Comparison of ENCODE assay signal across 1 cellular context in the genomic region with DNA sequence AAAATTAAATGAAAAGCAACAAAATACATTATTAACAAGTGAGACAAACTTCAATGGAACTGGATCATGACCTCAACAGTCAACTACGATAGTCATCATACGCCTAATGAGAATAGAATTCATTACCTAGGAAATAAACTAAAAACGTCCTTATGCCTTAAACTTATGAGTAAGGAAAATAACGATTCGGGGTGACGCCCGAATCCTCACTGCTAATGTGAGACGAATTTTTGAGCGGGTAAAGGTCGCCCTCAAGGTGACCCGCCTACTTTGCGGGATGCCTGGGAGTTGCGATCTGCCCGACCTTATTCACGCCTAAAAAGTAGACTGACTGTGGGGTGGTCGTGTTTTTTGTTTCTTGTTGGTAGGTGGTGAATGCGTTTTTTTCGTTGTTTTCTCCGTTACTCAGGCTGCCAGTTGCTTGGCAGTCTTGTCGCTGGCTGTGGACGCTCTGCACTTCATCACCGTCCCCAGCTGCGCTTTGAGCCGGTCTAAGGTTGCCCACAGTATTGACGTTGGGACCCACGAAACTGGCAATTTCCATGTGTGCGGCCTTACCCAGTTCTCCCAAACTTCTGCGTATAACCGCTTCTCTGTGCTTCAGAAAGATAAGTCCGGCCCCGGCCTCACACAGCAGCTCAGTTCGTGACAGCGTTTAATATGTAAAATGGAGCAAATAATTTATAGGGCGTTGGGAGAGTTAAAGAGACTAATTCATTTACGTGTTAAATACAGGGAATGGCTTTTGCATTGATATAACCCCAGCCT.
A peak's percentile ranks its signal among the peaks of the same experiment; 100 is the strongest.
TF ChIP-seq lines count a peak whose summit lies in the region.

No MANE protein-coding gene starts in this region.

TF ChIP-seq in HepG2, 621 proteins besides CTCF, POLR2A, EP300 and RAD21 (continued from another document and continues in another):
- peak; percentile 95 for TF ChIP-seq SOX13 (IDR thresholded peaks at IDR 0.05)
- TF ChIP-seq SOX13 (CRISPR knock-in tag; conservative IDR thresholded peaks at IDR 0.05 in 1 of 2, IDR thresholded peaks at IDR 0.05 in 1 of 2) = peak; percentile 65 to 97
- no peak for TF ChIP-seq ZNF83 (CRISPR knock-in tag; IDR thresholded peaks at IDR 0.05; ENCODE audit: borderline replicate concordance)
- peak; percentile 91 for TF ChIP-seq NFKBIZ (CRISPR knock-in tag; IDR thresholded peaks at IDR 0.05)
- TF ChIP-seq ZNF766 (CRISPR knock-in tag; IDR thresholded peaks at IDR 0.05; ENCODE audit: borderline replicate concordance) = peak; percentile 95; the same call in 1 of the 2 replicates
- TF ChIP-seq, protein P1, sequence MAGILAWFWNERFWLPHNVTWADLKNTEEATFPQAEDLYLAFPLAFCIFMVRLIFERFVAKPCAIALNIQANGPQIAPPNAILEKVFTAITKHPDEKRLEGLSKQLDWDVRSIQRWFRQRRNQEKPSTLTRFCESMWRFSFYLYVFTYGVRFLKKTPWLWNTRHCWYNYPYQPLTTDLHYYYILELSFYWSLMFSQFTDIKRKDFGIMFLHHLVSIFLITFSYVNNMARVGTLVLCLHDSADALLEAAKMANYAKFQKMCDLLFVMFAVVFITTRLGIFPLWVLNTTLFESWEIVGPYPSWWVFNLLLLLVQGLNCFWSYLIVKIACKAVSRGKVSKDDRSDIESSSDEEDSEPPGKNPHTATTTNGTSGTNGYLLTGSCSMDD (CRISPR knock-in tag; IDR thresholded peaks at IDR 0.05) = no peak
- TF ChIP-seq, protein P2, sequence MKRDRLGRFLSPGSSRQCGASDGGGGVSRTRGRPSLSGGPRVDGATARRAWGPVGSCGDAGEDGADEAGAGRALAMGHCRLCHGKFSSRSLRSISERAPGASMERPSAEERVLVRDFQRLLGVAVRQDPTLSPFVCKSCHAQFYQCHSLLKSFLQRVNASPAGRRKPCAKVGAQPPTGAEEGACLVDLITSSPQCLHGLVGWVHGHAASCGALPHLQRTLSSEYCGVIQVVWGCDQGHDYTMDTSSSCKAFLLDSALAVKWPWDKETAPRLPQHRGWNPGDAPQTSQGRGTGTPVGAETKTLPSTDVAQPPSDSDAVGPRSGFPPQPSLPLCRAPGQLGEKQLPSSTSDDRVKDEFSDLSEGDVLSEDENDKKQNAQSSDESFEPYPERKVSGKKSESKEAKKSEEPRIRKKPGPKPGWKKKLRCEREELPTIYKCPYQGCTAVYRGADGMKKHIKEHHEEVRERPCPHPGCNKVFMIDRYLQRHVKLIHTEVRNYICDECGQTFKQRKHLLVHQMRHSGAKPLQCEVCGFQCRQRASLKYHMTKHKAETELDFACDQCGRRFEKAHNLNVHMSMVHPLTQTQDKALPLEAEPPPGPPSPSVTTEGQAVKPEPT (CRISPR knock-in tag; IDR thresholded peaks at IDR 0.05; ENCODE audit: low read depth) = peak; percentile 87
- no peak for TF ChIP-seq SP2 (CRISPR knock-in tag; IDR thresholded peaks at IDR 0.05)
- TF ChIP-seq, protein P3, sequence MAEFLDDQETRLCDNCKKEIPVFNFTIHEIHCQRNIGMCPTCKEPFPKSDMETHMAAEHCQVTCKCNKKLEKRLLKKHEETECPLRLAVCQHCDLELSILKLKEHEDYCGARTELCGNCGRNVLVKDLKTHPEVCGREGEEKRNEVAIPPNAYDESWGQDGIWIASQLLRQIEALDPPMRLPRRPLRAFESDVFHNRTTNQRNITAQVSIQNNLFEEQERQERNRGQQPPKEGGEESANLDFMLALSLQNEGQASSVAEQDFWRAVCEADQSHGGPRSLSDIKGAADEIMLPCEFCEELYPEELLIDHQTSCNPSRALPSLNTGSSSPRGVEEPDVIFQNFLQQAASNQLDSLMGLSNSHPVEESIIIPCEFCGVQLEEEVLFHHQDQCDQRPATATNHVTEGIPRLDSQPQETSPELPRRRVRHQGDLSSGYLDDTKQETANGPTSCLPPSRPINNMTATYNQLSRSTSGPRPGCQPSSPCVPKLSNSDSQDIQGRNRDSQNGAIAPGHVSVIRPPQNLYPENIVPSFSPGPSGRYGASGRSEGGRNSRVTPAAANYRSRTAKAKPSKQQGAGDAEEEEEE (CRISPR knock-in tag; IDR thresholded peaks at IDR 0.05; ENCODE audit: borderline replicate concordance) = no peak
- TF ChIP-seq NBN (conservative IDR thresholded peaks at IDR 0.05) = no peak
- TF ChIP-seq NR2F6 (IDR thresholded peaks at IDR 0.05) = peak; percentile 76
- peak; percentile 77 for TF ChIP-seq NR2F6 (CRISPR knock-in tag; IDR thresholded peaks at IDR 0.05)
- TF ChIP-seq, protein P4, sequence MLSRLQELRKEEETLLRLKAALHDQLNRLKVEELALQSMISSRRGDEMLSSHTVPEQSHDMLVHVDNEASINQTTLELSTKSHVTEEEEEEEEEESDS (CRISPR knock-in tag; IDR thresholded peaks at IDR 0.05; ENCODE audit: borderline replicate concordance) = peak; percentile 100
- no peak for TF ChIP-seq NFIB (CRISPR knock-in tag; IDR thresholded peaks at IDR 0.05; ENCODE audit: borderline replicate concordance)
- TF ChIP-seq BRCA1 (CRISPR knock-in tag; IDR thresholded peaks at IDR 0.05) = no peak
- TF ChIP-seq, protein P5, sequence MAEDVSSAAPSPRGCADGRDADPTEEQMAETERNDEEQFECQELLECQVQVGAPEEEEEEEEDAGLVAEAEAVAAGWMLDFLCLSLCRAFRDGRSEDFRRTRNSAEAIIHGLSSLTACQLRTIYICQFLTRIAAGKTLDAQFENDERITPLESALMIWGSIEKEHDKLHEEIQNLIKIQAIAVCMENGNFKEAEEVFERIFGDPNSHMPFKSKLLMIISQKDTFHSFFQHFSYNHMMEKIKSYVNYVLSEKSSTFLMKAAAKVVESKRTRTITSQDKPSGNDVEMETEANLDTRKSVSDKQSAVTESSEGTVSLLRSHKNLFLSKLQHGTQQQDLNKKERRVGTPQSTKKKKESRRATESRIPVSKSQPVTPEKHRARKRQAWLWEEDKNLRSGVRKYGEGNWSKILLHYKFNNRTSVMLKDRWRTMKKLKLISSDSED (CRISPR knock-in tag; IDR thresholded peaks at IDR 0.05) = no peak
- no peak; the same call in 1 of the 2 replicates for TF ChIP-seq ZNF44 (CRISPR knock-in tag; IDR thresholded peaks at IDR 0.05)
- TF ChIP-seq, protein P6, sequence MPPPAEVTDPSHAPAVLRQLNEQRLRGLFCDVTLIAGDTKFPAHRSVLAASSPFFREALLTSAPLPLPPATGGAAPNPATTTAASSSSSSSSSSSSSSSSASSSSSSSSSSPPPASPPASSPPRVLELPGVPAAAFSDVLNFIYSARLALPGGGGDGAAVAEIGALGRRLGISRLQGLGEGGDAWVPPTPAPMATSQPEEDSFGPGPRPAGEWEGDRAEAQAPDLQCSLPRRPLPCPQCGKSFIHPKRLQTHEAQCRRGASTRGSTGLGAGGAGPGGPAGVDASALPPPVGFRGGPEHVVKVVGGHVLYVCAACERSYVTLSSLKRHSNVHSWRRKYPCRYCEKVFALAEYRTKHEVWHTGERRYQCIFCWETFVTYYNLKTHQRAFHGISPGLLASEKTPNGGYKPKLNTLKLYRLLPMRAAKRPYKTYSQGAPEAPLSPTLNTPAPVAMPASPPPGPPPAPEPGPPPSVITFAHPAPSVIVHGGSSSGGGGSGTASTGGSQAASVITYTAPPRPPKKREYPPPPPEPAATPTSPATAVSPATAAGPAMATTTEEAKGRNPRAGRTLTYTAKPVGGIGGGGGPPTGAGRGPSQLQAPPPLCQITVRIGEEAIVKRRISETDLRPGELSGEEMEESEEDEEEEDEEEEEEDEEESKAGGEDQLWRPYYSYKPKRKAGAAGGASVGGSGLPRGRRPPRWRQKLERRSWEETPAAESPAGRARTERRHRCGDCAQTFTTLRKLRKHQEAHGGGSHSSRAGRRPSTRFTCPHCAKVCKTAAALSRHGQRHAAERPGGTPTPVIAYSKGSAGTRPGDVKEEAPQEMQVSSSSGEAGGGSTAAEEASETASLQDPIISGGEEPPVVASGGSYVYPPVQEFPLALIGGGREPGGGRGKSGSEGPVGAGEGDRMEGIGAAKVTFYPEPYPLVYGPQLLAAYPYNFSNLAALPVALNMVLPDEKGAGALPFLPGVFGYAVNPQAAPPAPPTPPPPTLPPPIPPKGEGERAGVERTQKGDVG (CRISPR knock-in tag; IDR thresholded peaks at IDR 0.05; ENCODE audit: borderline replicate concordance) = peak; percentile 79; the same call in 1 of the 2 replicates
- TF ChIP-seq, protein P7, sequence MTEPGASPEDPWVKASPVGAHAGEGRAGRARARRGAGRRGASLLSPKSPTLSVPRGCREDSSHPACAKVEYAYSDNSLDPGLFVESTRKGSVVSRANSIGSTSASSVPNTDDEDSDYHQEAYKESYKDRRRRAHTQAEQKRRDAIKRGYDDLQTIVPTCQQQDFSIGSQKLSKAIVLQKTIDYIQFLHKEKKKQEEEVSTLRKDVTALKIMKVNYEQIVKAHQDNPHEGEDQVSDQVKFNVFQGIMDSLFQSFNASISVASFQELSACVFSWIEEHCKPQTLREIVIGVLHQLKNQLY (CRISPR knock-in tag; IDR thresholded peaks at IDR 0.05) = peak; percentile 73; the same call in 1 of the 2 replicates
- TF ChIP-seq, protein P8, sequence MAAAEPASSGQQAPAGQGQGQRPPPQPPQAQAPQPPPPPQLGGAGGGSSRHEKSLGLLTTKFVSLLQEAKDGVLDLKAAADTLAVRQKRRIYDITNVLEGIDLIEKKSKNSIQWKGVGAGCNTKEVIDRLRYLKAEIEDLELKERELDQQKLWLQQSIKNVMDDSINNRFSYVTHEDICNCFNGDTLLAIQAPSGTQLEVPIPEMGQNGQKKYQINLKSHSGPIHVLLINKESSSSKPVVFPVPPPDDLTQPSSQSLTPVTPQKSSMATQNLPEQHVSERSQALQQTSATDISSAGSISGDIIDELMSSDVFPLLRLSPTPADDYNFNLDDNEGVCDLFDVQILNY (CRISPR knock-in tag; conservative IDR thresholded peaks at IDR 0.05) = peak; percentile 63; the same call in 1 of the 2 replicates
- TF ChIP-seq, protein P9, sequence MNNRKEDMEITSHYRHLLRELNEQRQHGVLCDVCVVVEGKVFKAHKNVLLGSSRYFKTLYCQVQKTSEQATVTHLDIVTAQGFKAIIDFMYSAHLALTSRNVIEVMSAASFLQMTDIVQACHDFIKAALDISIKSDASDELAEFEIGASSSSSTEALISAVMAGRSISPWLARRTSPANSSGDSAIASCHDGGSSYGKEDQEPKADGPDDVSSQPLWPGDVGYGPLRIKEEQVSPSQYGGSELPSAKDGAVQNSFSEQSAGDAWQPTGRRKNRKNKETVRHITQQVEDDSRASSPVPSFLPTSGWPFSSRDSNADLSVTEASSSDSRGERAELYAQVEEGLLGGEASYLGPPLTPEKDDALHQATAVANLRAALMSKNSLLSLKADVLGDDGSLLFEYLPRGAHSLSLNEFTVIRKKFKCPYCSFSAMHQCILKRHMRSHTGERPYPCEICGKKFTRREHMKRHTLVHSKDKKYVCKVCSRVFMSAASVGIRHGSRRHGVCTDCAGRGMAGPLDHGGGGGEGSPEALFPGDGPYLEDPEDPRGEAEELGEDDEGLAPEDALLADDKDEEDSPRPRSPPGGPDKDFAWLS (CRISPR knock-in tag; IDR thresholded peaks at IDR 0.05; ENCODE audit: borderline replicate concordance) = no peak; the same call in 1 of the 2 replicates
- peak; percentile 86; the same call in 1 of the 2 replicates for TF ChIP-seq RXRA (CRISPR knock-in tag; IDR thresholded peaks at IDR 0.05)
- peak; percentile 87 for TF ChIP-seq ZKSCAN8 (CRISPR knock-in tag; IDR thresholded peaks at IDR 0.05; ENCODE audit: borderline replicate concordance)
- TF ChIP-seq NR2F2 (IDR thresholded peaks at IDR 0.05; ENCODE audit: borderline replicate concordance, low read depth) = peak; percentile 86
- TF ChIP-seq TBP (CRISPR knock-in tag; IDR thresholded peaks at IDR 0.05) = no peak
- TF ChIP-seq, protein P10, sequence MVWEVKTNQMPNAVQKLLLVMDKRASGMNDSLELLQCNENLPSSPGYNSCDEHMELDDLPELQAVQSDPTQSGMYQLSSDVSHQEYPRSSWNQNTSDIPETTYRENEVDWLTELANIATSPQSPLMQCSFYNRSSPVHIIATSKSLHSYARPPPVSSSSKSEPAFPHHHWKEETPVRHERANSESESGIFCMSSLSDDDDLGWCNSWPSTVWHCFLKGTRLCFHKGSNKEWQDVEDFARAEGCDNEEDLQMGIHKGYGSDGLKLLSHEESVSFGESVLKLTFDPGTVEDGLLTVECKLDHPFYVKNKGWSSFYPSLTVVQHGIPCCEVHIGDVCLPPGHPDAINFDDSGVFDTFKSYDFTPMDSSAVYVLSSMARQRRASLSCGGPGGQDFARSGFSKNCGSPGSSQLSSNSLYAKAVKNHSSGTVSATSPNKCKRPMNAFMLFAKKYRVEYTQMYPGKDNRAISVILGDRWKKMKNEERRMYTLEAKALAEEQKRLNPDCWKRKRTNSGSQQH (CRISPR knock-in tag; IDR thresholded peaks at IDR 0.05; ENCODE audit: low read depth) = no peak; the same call in none of the 2 replicates
- no peak; the same call in 1 of the 2 replicates for TF ChIP-seq ZBTB42 (CRISPR knock-in tag; IDR thresholded peaks at IDR 0.05)
- TF ChIP-seq HOXA7 (CRISPR knock-in tag; IDR thresholded peaks at IDR 0.05) = peak; percentile 92
- no peak for TF ChIP-seq PAX8 (CRISPR knock-in tag; IDR thresholded peaks at IDR 0.05; ENCODE audit: borderline replicate concordance)
- TF ChIP-seq ZNF746 (CRISPR knock-in tag; IDR thresholded peaks at IDR 0.05) = peak; percentile 43; the same call in 1 of the 2 replicates
- TF ChIP-seq, protein P11, sequence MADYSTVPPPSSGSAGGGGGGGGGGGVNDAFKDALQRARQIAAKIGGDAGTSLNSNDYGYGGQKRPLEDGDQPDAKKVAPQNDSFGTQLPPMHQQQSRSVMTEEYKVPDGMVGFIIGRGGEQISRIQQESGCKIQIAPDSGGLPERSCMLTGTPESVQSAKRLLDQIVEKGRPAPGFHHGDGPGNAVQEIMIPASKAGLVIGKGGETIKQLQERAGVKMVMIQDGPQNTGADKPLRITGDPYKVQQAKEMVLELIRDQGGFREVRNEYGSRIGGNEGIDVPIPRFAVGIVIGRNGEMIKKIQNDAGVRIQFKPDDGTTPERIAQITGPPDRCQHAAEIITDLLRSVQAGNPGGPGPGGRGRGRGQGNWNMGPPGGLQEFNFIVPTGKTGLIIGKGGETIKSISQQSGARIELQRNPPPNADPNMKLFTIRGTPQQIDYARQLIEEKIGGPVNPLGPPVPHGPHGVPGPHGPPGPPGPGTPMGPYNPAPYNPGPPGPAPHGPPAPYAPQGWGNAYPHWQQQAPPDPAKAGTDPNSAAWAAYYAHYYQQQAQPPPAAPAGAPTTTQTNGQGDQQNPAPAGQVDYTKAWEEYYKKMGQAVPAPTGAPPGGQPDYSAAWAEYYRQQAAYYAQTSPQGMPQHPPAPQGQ (CRISPR knock-in tag; IDR thresholded peaks at IDR 0.05; ENCODE audit: borderline replicate concordance) = peak; percentile 91; the same call in 1 of the 2 replicates
- no peak for TF ChIP-seq ELF1 (CRISPR knock-in tag; IDR thresholded peaks at IDR 0.05)
- TF ChIP-seq, protein P12, sequence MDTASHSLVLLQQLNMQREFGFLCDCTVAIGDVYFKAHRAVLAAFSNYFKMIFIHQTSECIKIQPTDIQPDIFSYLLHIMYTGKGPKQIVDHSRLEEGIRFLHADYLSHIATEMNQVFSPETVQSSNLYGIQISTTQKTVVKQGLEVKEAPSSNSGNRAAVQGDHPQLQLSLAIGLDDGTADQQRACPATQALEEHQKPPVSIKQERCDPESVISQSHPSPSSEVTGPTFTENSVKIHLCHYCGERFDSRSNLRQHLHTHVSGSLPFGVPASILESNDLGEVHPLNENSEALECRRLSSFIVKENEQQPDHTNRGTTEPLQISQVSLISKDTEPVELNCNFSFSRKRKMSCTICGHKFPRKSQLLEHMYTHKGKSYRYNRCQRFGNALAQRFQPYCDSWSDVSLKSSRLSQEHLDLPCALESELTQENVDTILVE (CRISPR knock-in tag; IDR thresholded peaks at IDR 0.05) = peak; percentile 95
- TF ChIP-seq SP4 (CRISPR knock-in tag; IDR thresholded peaks at IDR 0.05) = peak; percentile 23; the same call in 1 of the 2 replicates
- TF ChIP-seq RBFOX2 (IDR thresholded peaks at IDR 0.05; ENCODE audit: low read depth, low read length) = peak; percentile 89
- no peak for TF ChIP-seq ZFP62 (CRISPR knock-in tag; IDR thresholded peaks at IDR 0.05)
